19 cellular contexts compared by ENCODE assay signal in genomic region chr6:151109361-151109760, GRCh38.
DNase-seq lines count a peak whose midpoint lies in the region; ATAC-seq and TF ChIP-seq lines count a peak whose summit lies in the region.
"Had no signal": no experiment of that assay in that cellular context is flagged by ENCODE, and none has a peak within 500 bp of the region (broad histone marks: within the 10 kb centered on the region; RNA-seq: fewer than 3 reads in every experiment).

No MANE protein-coding gene starts in this region.

- H3K9me3 ChIP-seq in fibroblast of lung (ENCODE audit: control insufficient read depth, insufficient read depth, low read depth, low read length) (no peaks in the 10 kb centered on the region), neural progenitor cell (ENCODE audit: low read depth) (no peaks in the 10 kb centered on the region)

- ATAC-seq in GM19351 (IDR thresholded peaks at IDR 0.05; ENCODE audit: unreplicated experiment), result no peak
- no peak for ATAC-seq in HG03196 (IDR thresholded peaks at IDR 0.05; ENCODE audit: unreplicated experiment)
- ATAC-seq: K562 had no signal

- peaks cover 18% of the 10 kb centered on the region for H3K4me1 Mint-ChIP-seq in neural progenitor cell
- H3K4me1 Mint-ChIP-seq: B cell had no signal

- H3K9me3 Mint-ChIP-seq in neural progenitor cell, result no peaks in the 10 kb centered on the region
- H3K9me3 Mint-ChIP-seq: CD4-positive, alpha-beta T cell; H9 had no signal

- H3K36me3 ChIP-seq in fibroblast of lung (ENCODE audit: control insufficient read depth, insufficient read depth, low read length) (no peaks in the 10 kb centered on the region), neural progenitor cell (no peaks in the 10 kb centered on the region)

- H3K27ac Mint-ChIP-seq in neural progenitor cell, result peak overlapping the region; percentile 69
- H3K27ac Mint-ChIP-seq: B cell; CD4-positive, alpha-beta T cell had no signal

- peak overlapping the region in 1 of 4 experiments; percentile 22 for H3K4me3 ChIP-seq in fibroblast of lung (replicated peaks in 1 of 4; ENCODE audit: control extremely low read depth in 1 of 4, insufficient read depth in 1 of 4, low read depth in 3 of 4, low read length in 4 of 4)
- H3K4me3 ChIP-seq in neural progenitor cell, result no peak overlapping the region
- H3K4me3 ChIP-seq: K562 had no signal

- H3K27ac ChIP-seq in fibroblast of lung (ENCODE audit: insufficient read depth, low read length) (no peak overlapping the region), neural progenitor cell (no peak overlapping the region)

- no peaks in the 10 kb centered on the region for H3F3A ChIP-seq in neural progenitor cell (ENCODE audit: low read depth)

- H3K4me2 ChIP-seq in fibroblast of lung (ENCODE audit: extremely low read depth, insufficient read depth, low read length), result peak overlapping the region; percentile 17
- no peak overlapping the region for H3K4me2 ChIP-seq in neural progenitor cell

- no peaks in the 10 kb centered on the region for H3K36me3 Mint-ChIP-seq in neural progenitor cell

- no peak for TF ChIP-seq CTCF in fibroblast of lung (conservative IDR thresholded peaks at IDR 0.05 in 1 of 2, IDR thresholded peaks at IDR 0.05 in 1 of 2; ENCODE audit: low read depth in 1 of 2, low read length in 2 of 2)
- no peak for TF ChIP-seq CTCF in neural progenitor cell (IDR thresholded peaks at IDR 0.05)

- H3K27me3 Mint-ChIP-seq in neural progenitor cell (ENCODE audit: insufficient read depth, low read depth), result peaks cover 3% of the 10 kb centered on the region

- no peaks in the 10 kb centered on the region for H4K20me1 ChIP-seq in fibroblast of lung (ENCODE audit: control insufficient read depth, extremely low read depth, insufficient read depth, low read length)
- H4K20me1 ChIP-seq in neural progenitor cell (ENCODE audit: low read depth), result no peaks in the 10 kb centered on the region

- H3K4me1 ChIP-seq in fibroblast of lung (ENCODE audit: control insufficient read depth, extremely low read depth, insufficient read depth, low read length), result no peaks in the 10 kb centered on the region
- H3K4me1 ChIP-seq in neural progenitor cell, result no peaks in the 10 kb centered on the region

- H3K4me3 Mint-ChIP-seq in neural progenitor cell, result no peak overlapping the region
- H3K4me3 Mint-ChIP-seq: B cell; CD4-positive, alpha-beta T cell; H9 had no signal

- no peaks in the 10 kb centered on the region for H3K79me2 ChIP-seq in fibroblast of lung (ENCODE audit: control insufficient read depth, insufficient read depth, low read length)
- H3K79me2 ChIP-seq in neural progenitor cell (ENCODE audit: low read depth), result no peaks in the 10 kb centered on the region

- H2AFZ ChIP-seq in fibroblast of lung (ENCODE audit: low read length), result no peak overlapping the region
- no peak overlapping the region for H2AFZ ChIP-seq in neural progenitor cell (replicated peaks)

- H3K27me3 ChIP-seq in fibroblast of lung (ENCODE audit: control insufficient read depth, insufficient read depth, low read length), result no peaks in the 10 kb centered on the region
- H3K27me3 ChIP-seq in neural progenitor cell, result no peaks in the 10 kb centered on the region

- DNase-seq in HCEC 1CT, result peak; percentile 70
- peak; percentile 71 for DNase-seq in amniotic epithelial cell (ENCODE audit: low read depth)
- DNase-seq in fibroblast of lung (ENCODE audit: low read depth in 2 of 2), result peak; percentile 65 to 87
- DNase-seq in neural progenitor cell (ENCODE audit: low spot score), result no peak
- DNase-seq in stimulated activated CD4-positive, alpha-beta T cell treated with anti-CD3 and anti-CD28 coated beads, Interleukin-12 subunit alpha, Interleukin-12 subunit beta, amount 100 ng/mL, for 4 hours, result no peak
- DNase-seq in SW480 (ENCODE audit: low spot score), result no peak
- DNase-seq: ACHN; CD4-positive, alpha-beta T cell; H9; NCI-H1436; NCI-H2029; NCI-H2171; NCI-H446; NCI-H69; RPMI8226 had no signal

- H3K9ac ChIP-seq in fibroblast of lung (ENCODE audit: insufficient read depth, low read length), result no peak overlapping the region
- no peak overlapping the region for H3K9ac ChIP-seq in neural progenitor cell

Comparison
In these comparisons a context has a peak if more than half of its experiments do, and no peak if none do; other contexts are left out.
1. DNase-seq: peak in HCEC 1CT (single experiment), amniotic epithelial cell (single experiment) and fibroblast of lung (2 of 2); none in neural progenitor cell (single experiment), stimulated activated CD4-positive, alpha-beta T cell treated with anti-CD3 and anti-CD28 coated beads, Interleukin-12 subunit alpha, Interleukin-12 subunit beta, amount 100 ng/mL, for 4 hours (single experiment) and SW480 (single experiment).